In genomic region chr17:35788504-35788998, GRCh38 we compare ENCODE assay signal across 9 cellular contexts. TPM values are rescaled to one million over a fixed set of nuclear protein-coding genes. Genes with fewer than 3 reads are reported as not detected.
DNase-seq lines count a peak whose midpoint lies in the region; ATAC-seq, FAIRE-seq and TF ChIP-seq lines count a peak whose summit lies in the region.
"Had no signal": no experiment of that assay in that cellular context is flagged by ENCODE, and none has a peak within 500 bp of the region (broad histone marks: within the 10 kb centered on the region; RNA-seq: fewer than 3 reads in every experiment).

No MANE protein-coding gene starts in this region.

- peak overlapping the region; percentile 15 to 91 for H2BK12ac ChIP-seq in mesenchymal stem cell (ENCODE audit: low read length in 2 of 2)

- no peak overlapping the region for H2BK15ac ChIP-seq in mesenchymal stem cell (ENCODE audit: low read depth, poor library complexity, severe bottlenecking)

- no peak overlapping the region for H2AFZ ChIP-seq in mesenchymal stem cell (ENCODE audit: low read depth, low read length)

- H2BK5ac ChIP-seq in mesenchymal stem cell (ENCODE audit: low read depth, low read length, poor library complexity, severe bottlenecking) = no peak overlapping the region

- peak overlapping the region; percentile 48 to 86 for H3K4ac ChIP-seq in mesenchymal stem cell (ENCODE audit: low read depth in 1 of 2, low read length in 2 of 2)

- no peaks in the 10 kb centered on the region for H3K9me3 Mint-ChIP-seq in activated naive CD4-positive, alpha-beta T cell treated with anti-CD3 and anti-CD28 coated beads for 36 hours

- peak overlapping the region; percentile 4 to 61 for H3K18ac ChIP-seq in mesenchymal stem cell (ENCODE audit: low read depth in 1 of 2, low read length in 2 of 2)

- no peak overlapping the region for H3K14ac ChIP-seq in mesenchymal stem cell (ENCODE audit: low read length in 2 of 2)

- H2AK5ac ChIP-seq in mesenchymal stem cell (ENCODE audit: low read length, severe bottlenecking) = no peak overlapping the region

- H3K9ac ChIP-seq in mesenchymal stem cell (ENCODE audit: low read length) = peak overlapping the region; percentile 54
- H3K9ac ChIP-seq: BLaER1 treated with 17β-estradiol and CSF1 and Interleukin-3, amounts not matched to agents 10 nM and 100 nM had no signal

- WGBS in mesenchymal stem cell = 0% methylated on average over 2 of the region's 2 CpGs

- peaks cover 4% of the 10 kb centered on the region for H3K4me1 ChIP-seq in mesenchymal stem cell (ENCODE audit: control insufficient read depth, insufficient read depth, low read depth, low read length)

- no peaks in the 10 kb centered on the region for H3K79me1 ChIP-seq in mesenchymal stem cell (replicated peaks; ENCODE audit: low read length, poor library complexity, severe bottlenecking)

- no peak overlapping the region for H2BK120ac ChIP-seq in mesenchymal stem cell (ENCODE audit: low read depth, low read length)

- H3K4me3 ChIP-seq in choroid plexus epithelial cell (ENCODE audit: low read depth, low read length) (no peak overlapping the region), mesenchymal stem cell (ENCODE audit: insufficient read depth in 1 of 2, low read depth in 1 of 2, low read length in 2 of 2) (peak overlapping the region in 1 of 2 experiments; percentile 51)
- H3K4me3 ChIP-seq: BLaER1 treated with 17β-estradiol and CSF1 and Interleukin-3, amounts not matched to agents 10 nM and 100 nM had no signal

- peak overlapping the region; percentile 37 for H4K8ac ChIP-seq in mesenchymal stem cell (ENCODE audit: low read length)

- peak overlapping the region; percentile 56 for H4K91ac ChIP-seq in mesenchymal stem cell (ENCODE audit: low read length)

- peaks cover 33 to 48% of the 10 kb centered on the region in 2 experiments for H3K27me3 ChIP-seq in mesenchymal stem cell (ENCODE audit: control insufficient read depth in 1 of 2, insufficient read depth in 1 of 2, low read length in 2 of 2)

- no peak overlapping the region for H3K23ac ChIP-seq in mesenchymal stem cell (ENCODE audit: low read length in 2 of 2)

- no peaks in the 10 kb centered on the region for H3K36me3 Mint-ChIP-seq in activated naive CD4-positive, alpha-beta T cell treated with anti-CD3 and anti-CD28 coated beads for 36 hours (ENCODE audit: low read depth)

- peaks cover 24% of the 10 kb centered on the region for H3K4me1 Mint-ChIP-seq in activated naive CD4-positive, alpha-beta T cell treated with anti-CD3 and anti-CD28 coated beads for 36 hours (ENCODE audit: low read depth)

- no peak overlapping the region for H3K4me2 ChIP-seq in mesenchymal stem cell (ENCODE audit: low read length, poor library complexity, severe bottlenecking)
- H3K4me2 ChIP-seq: BLaER1 treated with 17β-estradiol and CSF1 and Interleukin-3, amounts not matched to agents 10 nM and 100 nM had no signal

- peak overlapping the region; percentile 62 for H3K27ac ChIP-seq in mesenchymal stem cell (ENCODE audit: low read length, poor library complexity, severe bottlenecking)
- H3K27ac ChIP-seq: BLaER1 treated with 17β-estradiol and CSF1 and Interleukin-3, amounts not matched to agents 10 nM and 100 nM had no signal

- CTCF ChIA-PET in activated naive CD4-positive, alpha-beta T cell treated with anti-CD3 and anti-CD28 coated beads for 36 hours (lab: Charles Lee) = interaction anchor here (0.5 to 1.9 kb wide), 6 partner anchors 16 to 187 kb away, joined by 3 to 11 read pairs (median 6); no protein-coding TSS in a partner anchor

- no peak overlapping the region for H3K4me3 Mint-ChIP-seq in activated naive CD4-positive, alpha-beta T cell treated with anti-CD3 and anti-CD28 coated beads for 36 hours

- ATAC-seq in GM19324 (IDR thresholded peaks at IDR 0.05; ENCODE audit: low FRiP score, unreplicated experiment) (no peak), HG03139 (IDR thresholded peaks at IDR 0.05; ENCODE audit: unreplicated experiment) (no peak)

- no peak overlapping the region for H3K27ac Mint-ChIP-seq in activated naive CD4-positive, alpha-beta T cell treated with anti-CD3 and anti-CD28 coated beads for 36 hours

- intact Hi-C loops in activated naive CD4-positive, alpha-beta T cell treated with anti-CD3 and anti-CD28 coated beads for 36 hours (cut with micrococcal nuclease) = no loop called here

- peak; percentile 21 for DNase-seq in activated naive CD4-positive, alpha-beta T cell treated with anti-CD3 and anti-CD28 coated beads for 36 hours
- DNase-seq in activated naive CD4-positive, alpha-beta T cell (lab: John Stamatoyannopoulos, UW) = no peak
- DNase-seq in choroid plexus epithelial cell (ENCODE audit: low read depth) = peak; percentile 90
- DNase-seq in mesenchymal stem cell = peak; percentile 98
- peak; percentile 69 for DNase-seq in urothelium cell line (ENCODE audit: low spot score)
- DNase-seq in COR-L47 (lab: John Stamatoyannopoulos, UW) = no peak

- TF ChIP-seq CTCF in choroid plexus epithelial cell (conservative IDR thresholded peaks at IDR 0.05; ENCODE audit: low read depth, low read length) = no peak

- peaks cover 4% of the 10 kb centered on the region for H3K27me3 Mint-ChIP-seq in activated naive CD4-positive, alpha-beta T cell treated with anti-CD3 and anti-CD28 coated beads for 36 hours (ENCODE audit: low read depth)

- H3K9me3 ChIP-seq in mesenchymal stem cell (ENCODE audit: control insufficient read depth, low read length) = no peaks in the 10 kb centered on the region
- H3K9me3 ChIP-seq: BLaER1 treated with 17β-estradiol and CSF1 and Interleukin-3, amounts not matched to agents 10 nM and 100 nM had no signal

- H3K36me3 ChIP-seq in mesenchymal stem cell (ENCODE audit: control insufficient read depth in 1 of 2, insufficient read depth in 2 of 2, low read depth in 1 of 2, low read length in 2 of 2) = no peaks in the 10 kb centered on the region
- H3K36me3 ChIP-seq: BLaER1 treated with 17β-estradiol and CSF1 and Interleukin-3, amounts not matched to agents 10 nM and 100 nM had no signal

- no peak for FAIRE-seq in urothelium cell line (lab: Jason Lieb, UNC)

RNA-seq across cellular contexts. Expression of gene MMP28, which starts 6.9 kb away (rescaled TPM):
- under 1 TPM; 0.19 to 0.35 TPM for total RNA-seq in activated naive CD4-positive, alpha-beta T cell treated with anti-CD3 and anti-CD28 coated beads for 36 hours
- 4.8 TPM for polyA plus RNA-seq in mesenchymal stem cell (2013, experiment 1 of 2)
- polyA plus RNA-seq in mesenchymal stem cell (2013, experiment 2 of 2) = 4.7 TPM

RNA-seq across cellular contexts. Expression of gene TAF15, which starts 20.7 kb away (rescaled TPM):
- total RNA-seq in activated naive CD4-positive, alpha-beta T cell treated with anti-CD3 and anti-CD28 coated beads for 36 hours = 100 to 1,000 TPM; 252 to 256 TPM
- polyA plus RNA-seq in mesenchymal stem cell (2013, experiment 1 of 2) = 77.4 TPM
- 77.5 TPM for polyA plus RNA-seq in mesenchymal stem cell (2013, experiment 2 of 2)

RNA-seq across cellular contexts. Expression of gene C17orf50, which starts 27.9 kb away (rescaled TPM):
- not detected for total RNA-seq in activated naive CD4-positive, alpha-beta T cell treated with anti-CD3 and anti-CD28 coated beads for 36 hours
- polyA plus RNA-seq in mesenchymal stem cell (2013, experiment 1 of 2) = not detected
- polyA plus RNA-seq in mesenchymal stem cell (2013, experiment 2 of 2) = not detected

RNA-seq across cellular contexts. Expression of gene GAS2L2, which starts 35.5 kb away (rescaled TPM):
- total RNA-seq in activated naive CD4-positive, alpha-beta T cell treated with anti-CD3 and anti-CD28 coated beads for 36 hours = under 1 TPM in 1 of 2 experiments, not detected in 1; 0.07 TPM
- not detected for polyA plus RNA-seq in mesenchymal stem cell (2013, experiment 1 of 2)
- polyA plus RNA-seq in mesenchymal stem cell (2013, experiment 2 of 2) = not detected

RNA-seq across cellular contexts. Expression of gene RASL10B, which starts 57.1 kb away (rescaled TPM):
- 1 to 10 TPM in 1 of 2 experiments, under 1 TPM in 1; 0.96 to 1.1 TPM for total RNA-seq in activated naive CD4-positive, alpha-beta T cell treated with anti-CD3 and anti-CD28 coated beads for 36 hours
- polyA plus RNA-seq in mesenchymal stem cell (2013, experiment 1 of 2) = 19.0 TPM
- 18.7 TPM for polyA plus RNA-seq in mesenchymal stem cell (2013, experiment 2 of 2)

Comparison
In these comparisons a context has a peak if more than half of its experiments do, and no peak if none do; other contexts are left out.
1. DNase-seq: peak in activated naive CD4-positive, alpha-beta T cell treated with anti-CD3 and anti-CD28 coated beads for 36 hours (single experiment), choroid plexus epithelial cell (single experiment), mesenchymal stem cell (single experiment) and urothelium cell line (single experiment); none in activated naive CD4-positive, alpha-beta T cell (0 of 4) and COR-L47 (single experiment).